8 cellular contexts compared by ENCODE assay signal in genomic region chr6:72649032-72649984, GRCh38. TPM values are rescaled to one million over a fixed set of nuclear protein-coding genes. Genes with fewer than 3 reads are reported as not detected.
DNase-seq lines count a peak whose midpoint lies in the region; ATAC-seq and TF ChIP-seq lines count a peak whose summit lies in the region.

No MANE protein-coding gene starts in this region.

- no peak overlapping the region for H3K9ac ChIP-seq in smooth muscle cell (ENCODE audit: low read depth)

- no peaks in the 10 kb centered on the region for H3K79me2 ChIP-seq in smooth muscle cell (ENCODE audit: low read depth)

- H3F3A ChIP-seq in smooth muscle cell (ENCODE audit: low read depth) = no peaks in the 10 kb centered on the region

- H3K4me3 ChIP-seq in AG04449 (ENCODE audit: low read depth, low read length) (no peak overlapping the region), smooth muscle cell (no peak overlapping the region), testis (no peak overlapping the region)

- no peaks in the 10 kb centered on the region for H3K27me3 ChIP-seq in smooth muscle cell (ENCODE audit: low read depth)
- no peaks in the 10 kb centered on the region for H3K27me3 ChIP-seq in testis

- H3K36me3 ChIP-seq in smooth muscle cell (ENCODE audit: low read depth) (no peaks in the 10 kb centered on the region), testis (ENCODE audit: low read depth, missing control alignments) (no peaks in the 10 kb centered on the region)

- POLR2A ChIA-PET in AG04449 (lab: Yijun Ruan, JAX) = no interaction called here

- H3K9me3 ChIP-seq in smooth muscle cell (replicated peaks; ENCODE audit: low read depth) (no peaks in the 10 kb centered on the region), testis (no peaks in the 10 kb centered on the region)

- ATAC-seq in GM18873 (IDR thresholded peaks at IDR 0.05; ENCODE audit: low FRiP score, unreplicated experiment) (peak; percentile 56), HG03103 (IDR thresholded peaks at IDR 0.05; ENCODE audit: low read depth, unreplicated experiment) (peak; percentile 53)

- H3K9me3 Mint-ChIP-seq in activated naive CD8-positive, alpha-beta T cell (ENCODE audit: low read depth) = no peaks in the 10 kb centered on the region

- peak overlapping the region; percentile 9 for H2AFZ ChIP-seq in smooth muscle cell (ENCODE audit: low read depth)

- TF ChIP-seq CTCF in AG04449 (IDR thresholded peaks at IDR 0.05; ENCODE audit: insufficient read depth, low read length, missing control alignments) (no peak), smooth muscle cell (IDR thresholded peaks at IDR 0.05; ENCODE audit: borderline replicate concordance, insufficient read depth, poor library complexity, severe bottlenecking) (no peak), testis (IDR thresholded peaks at IDR 0.05) (no peak)

- CTCF ChIA-PET in AG04449 (lab: Yijun Ruan, JAX) = interaction anchor here (0.9 to 1.9 kb wide), 5 partner anchors 11 to 480 kb away, joined by 3 to 5 read pairs (median 3); no protein-coding TSS in a partner anchor

- H3K27ac Mint-ChIP-seq in activated naive CD8-positive, alpha-beta T cell = peak overlapping the region; percentile 50

- H3K4me2 ChIP-seq in smooth muscle cell = peak overlapping the region; percentile 5

- H3K4me1 Mint-ChIP-seq in activated naive CD8-positive, alpha-beta T cell (ENCODE audit: low read depth) = peaks cover 33% of the 10 kb centered on the region

- H4K20me1 ChIP-seq in smooth muscle cell (ENCODE audit: low read depth) = no peaks in the 10 kb centered on the region

- DNase-seq in AG04449 (ENCODE audit: low read depth, low spot score) (peak; percentile 34), smooth muscle cell (lab: John Stamatoyannopoulos, UW; ENCODE audit: unreplicated experiment) (no peak), testis (no peak), islet precursor cell (no peak), SKM-1 (lab: John Stamatoyannopoulos, UW; ENCODE audit: unreplicated experiment) (no peak)

- H3K4me1 ChIP-seq in smooth muscle cell (ENCODE audit: low read depth) (no peaks in the 10 kb centered on the region), testis (no peaks in the 10 kb centered on the region)

- H3K27ac ChIP-seq in smooth muscle cell (ENCODE audit: low read depth) (no peak overlapping the region), testis (no peak overlapping the region)

- intact Hi-C loops in testis (cut with DNase I; ENCODE audit: low total_unique reads) = no loop called here

- H3K36me3 Mint-ChIP-seq in activated naive CD8-positive, alpha-beta T cell = peaks cover 12% of the 10 kb centered on the region

- TF ChIP-seq POLR2A in testis (IDR thresholded peaks at IDR 0.05) = no peak

- no peaks in the 10 kb centered on the region for H3K27me3 Mint-ChIP-seq in activated naive CD8-positive, alpha-beta T cell

- no peak overlapping the region for H3K4me3 Mint-ChIP-seq in activated naive CD8-positive, alpha-beta T cell

- 82% methylated on average over 8 of the region's 8 CpGs for WGBS in smooth muscle cell (ENCODE audit: low lambda C conversion rate)
- 84 to 86% methylated on average over 8 of the region's 8 CpGs for WGBS in testis, 2 donors

RNA-seq across cellular contexts. Expression of gene KCNQ5, which starts 27.4 kb away (rescaled TPM):
- total RNA-seq in smooth muscle cell = 1.2 and 3.3 TPM in 2 replicates
- polyA plus RNA-seq in smooth muscle cell = 1.6 and 2.0 TPM in 2 replicates
- 1 to 10 TPM in 1 of 2 donors, under 1 TPM in 1; 0.43 to 1.1 TPM for total RNA-seq in testis
- 0.73 TPM for polyA plus RNA-seq in testis (ENCODE audit: insufficient read depth, low read depth, low replicate concordance)
